In genomic region chr17:71495420-71495819, GRCh38 we compare ENCODE assay signal across 7 cellular contexts.
"Had no signal": no experiment of that assay in that cellular context is flagged by ENCODE, and none has a peak within 500 bp of the region (broad histone marks: within the 10 kb centered on the region; RNA-seq: fewer than 3 reads in every experiment).

No MANE protein-coding gene starts in this region.

- H3K4me1 ChIP-seq: HAP-1 had no signal

- H3K9me3 ChIP-seq: HAP-1 had no signal

- ATAC-seq: HCT116, K562 had no signal

- H3K4me3 ChIP-seq: HAP-1, K562 had no signal

- DNase-seq: GOT3, H7, IMR-90 had no signal

- FAIRE-seq: HTR-8/SVneo, K562 had no signal

- H3K36me3 ChIP-seq: HAP-1 had no signal
